In genomic region chr5:140351609-140352334, GRCh38 we compare ENCODE assay signal across 9 cellular contexts. TPM values are rescaled to one million over a fixed set of nuclear protein-coding genes. Genes with fewer than 3 reads are reported as not detected.
DNase-seq lines count a peak whose midpoint lies in the region; ATAC-seq, FAIRE-seq and TF ChIP-seq lines count a peak whose summit lies in the region.
"Had no signal": no experiment of that assay in that cellular context is flagged by ENCODE, and none has a peak within 500 bp of the region (broad histone marks: within the 10 kb centered on the region; RNA-seq: fewer than 3 reads in every experiment).

No MANE protein-coding gene starts in this region.

- WGBS in esophagus muscularis mucosa: 5% methylated on average over 5 of the region's 5 CpGs

- peak overlapping the region; percentile 40 for H3K4me3 Mint-ChIP-seq in activated CD4-positive, alpha-beta T cell treated with anti-CD3 and anti-CD28 coated beads, Interleukin-2, amount 10 ng/mL, durations not matched to agents 24 days and 14 days
- no peak overlapping the region for H3K4me3 Mint-ChIP-seq in nephron

- ATAC-seq in HG02852 (IDR thresholded peaks at IDR 0.05; ENCODE audit: unreplicated experiment): peak; percentile 80

- peaks cover 9% of the 10 kb centered on the region for H3K27me3 Mint-ChIP-seq in activated CD4-positive, alpha-beta T cell treated with anti-CD3 and anti-CD28 coated beads, Interleukin-2, amount 10 ng/mL, durations not matched to agents 24 days and 14 days
- peaks cover 32% of the 10 kb centered on the region for H3K27me3 Mint-ChIP-seq in nephron (ENCODE audit: low read depth)

- intact Hi-C loops in activated CD4-positive, alpha-beta T cell treated with anti-CD3 and anti-CD28 coated beads, Interleukin-2, amount 10 ng/mL, durations not matched to agents 24 days and 14 days (cut with micrococcal nuclease): loop anchor here (1.0 to 10.0 kb wide), 2 partner anchors 107 to 277 kb away; no protein-coding TSS in a partner anchor
- intact Hi-C loops in esophagus muscularis mucosa (cut with DNase I): loop anchor here (10.0 kb wide), 1 partner anchor 177 kb away; the partner anchor contains the start of gene CYSTM1

- no peaks in the 10 kb centered on the region for H3K36me3 Mint-ChIP-seq in activated CD4-positive, alpha-beta T cell treated with anti-CD3 and anti-CD28 coated beads, Interleukin-2, amount 10 ng/mL, durations not matched to agents 24 days and 14 days (ENCODE audit: low read depth)
- no peaks in the 10 kb centered on the region for H3K36me3 Mint-ChIP-seq in nephron (ENCODE audit: low read depth)

- TF ChIP-seq EP300 in esophagus muscularis mucosa (IDR thresholded peaks at IDR 0.05): no peak

- H3K9me3 Mint-ChIP-seq in activated CD4-positive, alpha-beta T cell treated with anti-CD3 and anti-CD28 coated beads, Interleukin-2, amount 10 ng/mL, durations not matched to agents 24 days and 14 days: no peaks in the 10 kb centered on the region
- H3K9me3 Mint-ChIP-seq in nephron: no peaks in the 10 kb centered on the region

- no peaks in the 10 kb centered on the region for H3K9me3 ChIP-seq in esophagus muscularis mucosa

- no peak overlapping the region for H3K4me3 ChIP-seq in esophagus muscularis mucosa
- H3K4me3 ChIP-seq: skin epidermis had no signal

- H3K36me3 ChIP-seq in esophagus muscularis mucosa: no peaks in the 10 kb centered on the region

- TF ChIP-seq CTCF in 22Rv1 (IDR thresholded peaks at IDR 0.05) (peak; percentile 93), esophagus muscularis mucosa (IDR thresholded peaks at IDR 0.05) (peak; percentile 83 to 91 (median 89)), nephron (IDR thresholded peaks at IDR 0.05; ENCODE audit: unreplicated experiment in 3 of 3) (peak; percentile 87 to 91 (median 89))

- peaks cover 31% of the 10 kb centered on the region for H3K4me1 Mint-ChIP-seq in activated CD4-positive, alpha-beta T cell treated with anti-CD3 and anti-CD28 coated beads, Interleukin-2, amount 10 ng/mL, durations not matched to agents 24 days and 14 days
- H3K4me1 Mint-ChIP-seq in nephron: peaks cover 16% of the 10 kb centered on the region

- no peak for TF ChIP-seq POLR2A in esophagus muscularis mucosa (IDR thresholded peaks at IDR 0.05; ENCODE audit: low read depth)

- H3K27ac ChIP-seq in 22Rv1 (no peak overlapping the region), esophagus muscularis mucosa (replicated peaks in 1 of 4) (no peak overlapping the region)
- H3K27ac ChIP-seq: skin epidermis had no signal

- H3K4me1 ChIP-seq in esophagus muscularis mucosa: peaks cover 14 to 21% (median 16%) of the 10 kb centered on the region in 4 donors

- FAIRE-seq in G401.6 (lab: Jason Lieb, UNC): peak; percentile 91

- H3K27me3 ChIP-seq in esophagus muscularis mucosa: no peaks in the 10 kb centered on the region

- H3K27ac Mint-ChIP-seq in activated CD4-positive, alpha-beta T cell treated with anti-CD3 and anti-CD28 coated beads, Interleukin-2, amount 10 ng/mL, durations not matched to agents 24 days and 14 days: no peak overlapping the region
- H3K27ac Mint-ChIP-seq in nephron: no peak overlapping the region

- DNase-seq in NCI-H2196 treated with DMSO at 0.1 percent for 48 hours (lab: John Stamatoyannopoulos, UW; ENCODE audit: unreplicated experiment) (peak; percentile 36), esophagus muscularis mucosa (ENCODE audit: extremely low spot score) (no peak), islet precursor cell (no peak)
- peak; percentile 94 for DNase-seq in activated CD4-positive, alpha-beta T cell treated with anti-CD3 and anti-CD28 coated beads, Interleukin-2, amount 10 ng/mL, durations not matched to agents 24 days and 14 days

RNA-seq across cellular contexts. Expression of gene HBEGF, which starts 5.4 kb away (rescaled TPM):
- 21.9 and 22.5 TPM in 2 replicates for total RNA-seq in activated CD4-positive, alpha-beta T cell treated with anti-CD3 and anti-CD28 coated beads, Interleukin-2, amount 10 ng/mL, durations not matched to agents 24 days and 14 days
- total RNA-seq in esophagus muscularis mucosa: 10 to 100 TPM in 1 of 4 donors, 1 to 10 TPM in 3; 6.6 to 20.0 (median 8.2) TPM

RNA-seq across cellular contexts. Expression of gene SLC4A9, which starts 8.2 kb away (rescaled TPM):
- not detected in 2 replicates for total RNA-seq in activated CD4-positive, alpha-beta T cell treated with anti-CD3 and anti-CD28 coated beads, Interleukin-2, amount 10 ng/mL, durations not matched to agents 24 days and 14 days
- not detected for total RNA-seq in esophagus muscularis mucosa

RNA-seq across cellular contexts. Expression of gene PFDN1, which starts 48.9 kb away (rescaled TPM):
- 51.5 and 57.9 TPM in 2 replicates for total RNA-seq in activated CD4-positive, alpha-beta T cell treated with anti-CD3 and anti-CD28 coated beads, Interleukin-2, amount 10 ng/mL, durations not matched to agents 24 days and 14 days
- total RNA-seq in esophagus muscularis mucosa: 100 to 1,000 TPM in 2 of 4 donors, 10 to 100 TPM in 2; 84.8 to 126 (median 101) TPM

RNA-seq across cellular contexts. Expression of gene ANKHD1, which starts 49.9 kb away (rescaled TPM):
- 118 and 121 TPM in 2 replicates for total RNA-seq in activated CD4-positive, alpha-beta T cell treated with anti-CD3 and anti-CD28 coated beads, Interleukin-2, amount 10 ng/mL, durations not matched to agents 24 days and 14 days
- total RNA-seq in esophagus muscularis mucosa: 10 to 100 TPM; 58.3 to 94.3 (median 62.2) TPM

Comparison
In these comparisons a context has a peak if more than half of its experiments do, and no peak if none do; other contexts are left out.
1. DNase-seq: peak in NCI-H2196 treated with DMSO at 0.1 percent for 48 hours (single experiment) and activated CD4-positive, alpha-beta T cell treated with anti-CD3 and anti-CD28 coated beads, Interleukin-2, amount 10 ng/mL, durations not matched to agents 24 days and 14 days (single experiment); none in esophagus muscularis mucosa (single experiment) and islet precursor cell (single experiment).
2. Peak in every context shown above with its lines, with median percentiles within 50 percentile points of each other: CTCF ChIP-seq.